ENCODE assay signal across 11 cellular contexts in genomic region chr2:212535963-212536362, GRCh38. TPM values are rescaled to one million over a fixed set of nuclear protein-coding genes. Genes with fewer than 3 reads are reported as not detected.
DNase-seq lines count a peak whose midpoint lies in the region; ATAC-seq and TF ChIP-seq lines count a peak whose summit lies in the region.
"Had no signal": no experiment of that assay in that cellular context is flagged by ENCODE, and none has a peak within 500 bp of the region (broad histone marks: within the 10 kb centered on the region; RNA-seq: fewer than 3 reads in every experiment).

No MANE protein-coding gene starts in this region.

- H3K4me1 Mint-ChIP-seq in chondrocyte (ENCODE audit: low read depth) (peaks cover 21% of the 10 kb centered on the region), mesothelial cell of epicardium (peaks cover 24% of the 10 kb centered on the region)
- peaks cover 15 to 26% of the 10 kb centered on the region in 2 donors for H3K4me1 Mint-ChIP-seq in stimulated activated naive B cell treated with anti-CD40 and anti-IgM and Interleukin-4, amounts not matched to agents 10 μg/mL and 1 μg/mL and 100 μg/mL, for 72 hours

- H3K36me3 Mint-ChIP-seq in chondrocyte (ENCODE audit: low read depth) (no peaks in the 10 kb centered on the region), mesothelial cell of epicardium (no peaks in the 10 kb centered on the region)
- H3K36me3 Mint-ChIP-seq in stimulated activated naive B cell treated with anti-CD40 and anti-IgM and Interleukin-4, amounts not matched to agents 10 μg/mL and 1 μg/mL and 100 μg/mL, for 72 hours = no peaks in the 10 kb centered on the region

- no peak for DNase-seq in cardiac muscle cell (ENCODE audit: low read depth in 1 of 2, low spot score in 1 of 2)
- no peak for DNase-seq in Right ventricle myocardium superior
- DNase-seq in chondrocyte (ENCODE audit: low spot score) = no peak
- DNase-seq in mesothelial cell of epicardium (ENCODE audit: low spot score in 2 of 2, unreplicated experiment in 2 of 2) = no peak
- DNase-seq in upper lobe of left lung = no peak
- DNase-seq in NCI-H1694 treated with DMSO at 0.1 percent for 48 hours (lab: John Stamatoyannopoulos, UW) = no peak
- DNase-seq in stimulated activated naive B cell treated with anti-CD40 and anti-IgM and Interleukin-4, amounts not matched to agents 10 μg/mL and 1 μg/mL and 100 μg/mL, for 72 hours = no peak
- DNase-seq: NCI-H2029 had no signal

- no peak overlapping the region for H3K27ac Mint-ChIP-seq in chondrocyte (ENCODE audit: unreplicated experiment)
- no peak overlapping the region for H3K27ac Mint-ChIP-seq in mesothelial cell of epicardium
- H3K27ac Mint-ChIP-seq in stimulated activated naive B cell treated with anti-CD40 and anti-IgM and Interleukin-4, amounts not matched to agents 10 μg/mL and 1 μg/mL and 100 μg/mL, for 72 hours = no peak overlapping the region

- H3K9me3 Mint-ChIP-seq in chondrocyte (ENCODE audit: low read depth) (no peaks in the 10 kb centered on the region), mesothelial cell of epicardium (no peaks in the 10 kb centered on the region)
- no peaks in the 10 kb centered on the region for H3K9me3 Mint-ChIP-seq in stimulated activated naive B cell treated with anti-CD40 and anti-IgM and Interleukin-4, amounts not matched to agents 10 μg/mL and 1 μg/mL and 100 μg/mL, for 72 hours

- no peak for TF ChIP-seq EP300 in upper lobe of left lung (IDR thresholded peaks at IDR 0.05)

- ATAC-seq in Right ventricle myocardium superior (ENCODE audit: poor library complexity) (no peak), upper lobe of left lung (ENCODE audit: low FRiP score in 2 of 2) (no peak), GM19328 (IDR thresholded peaks at IDR 0.05; ENCODE audit: unreplicated experiment) (no peak)
- ATAC-seq in stimulated activated naive B cell treated with anti-CD40 and anti-IgM and Interleukin-4, amounts not matched to agents 10 μg/mL and 1 μg/mL and 100 μg/mL, for 72 hours (replicated peaks) = no peak

- TF ChIP-seq CTCF in cardiac muscle cell (IDR thresholded peaks at IDR 0.05; ENCODE audit: low read depth, low read length) = no peak
- TF ChIP-seq CTCF in chondrocyte (IDR thresholded peaks at IDR 0.05) = no peak
- no peak for TF ChIP-seq CTCF in mesothelial cell of epicardium (IDR thresholded peaks at IDR 0.05; ENCODE audit: unreplicated experiment)
- no peak for TF ChIP-seq CTCF in upper lobe of left lung (IDR thresholded peaks at IDR 0.05)

- H3K4me1 ChIP-seq in cardiac muscle cell (ENCODE audit: low read depth) = peaks cover 44% of the 10 kb centered on the region
- peaks cover 7 to 35% (median 12%) of the 10 kb centered on the region in 4 donors for H3K4me1 ChIP-seq in upper lobe of left lung

- H3K36me3 ChIP-seq in cardiac muscle cell (no peaks in the 10 kb centered on the region), upper lobe of left lung (no peaks in the 10 kb centered on the region)
- H3K36me3 ChIP-seq: SJSA1, tibial nerve had no signal

- no peak overlapping the region for H3K27ac ChIP-seq in cardiac muscle cell
- no peak overlapping the region for H3K27ac ChIP-seq in upper lobe of left lung
- H3K27ac ChIP-seq: SJSA1, tibial nerve had no signal

- no peak for TF ChIP-seq POLR2A in upper lobe of left lung (IDR thresholded peaks at IDR 0.05)

- WGBS in upper lobe of left lung, 2 donors = 7 to 11% methylated on average over 12 of the region's 12 CpGs

- H3K27me3 ChIP-seq in cardiac muscle cell (peaks cover 20% of the 10 kb centered on the region), upper lobe of left lung (peaks cover 0 to 19% (median 12%) of the 10 kb centered on the region in 4 donors)

- H3K9me3 ChIP-seq in cardiac muscle cell (ENCODE audit: low read depth) (no peaks in the 10 kb centered on the region), upper lobe of left lung (no peaks in the 10 kb centered on the region)
- H3K9me3 ChIP-seq: SJSA1, tibial nerve had no signal

- intact Hi-C loops in Right ventricle myocardium superior (cut with DNase I) = loop anchor here (10.0 kb wide), 1 partner anchor 531 kb away; no protein-coding TSS in a partner anchor

- H3K4me3 Mint-ChIP-seq in chondrocyte (ENCODE audit: unreplicated experiment) (peak overlapping the region; percentile 87), mesothelial cell of epicardium (peak overlapping the region; percentile 80)
- no peak overlapping the region for H3K4me3 Mint-ChIP-seq in stimulated activated naive B cell treated with anti-CD40 and anti-IgM and Interleukin-4, amounts not matched to agents 10 μg/mL and 1 μg/mL and 100 μg/mL, for 72 hours

- peaks cover 16% of the 10 kb centered on the region for H3K27me3 Mint-ChIP-seq in chondrocyte (ENCODE audit: low read depth)
- peaks cover 46% of the 10 kb centered on the region for H3K27me3 Mint-ChIP-seq in mesothelial cell of epicardium (ENCODE audit: low read depth)
- peaks cover 38 to 62% of the 10 kb centered on the region in 2 donors for H3K27me3 Mint-ChIP-seq in stimulated activated naive B cell treated with anti-CD40 and anti-IgM and Interleukin-4, amounts not matched to agents 10 μg/mL and 1 μg/mL and 100 μg/mL, for 72 hours

- H3K4me3 ChIP-seq in cardiac muscle cell (peak overlapping the region; percentile 96), upper lobe of left lung (peak overlapping the region in 3 of 4 donors; percentile 59 to 68 (median 63))
- H3K4me3 ChIP-seq: SJSA1 had no signal

RNA-seq across cellular contexts. Expression of gene ERBB4, which starts 2.6 kb away (rescaled TPM):
- total RNA-seq in cardiac muscle cell (29.7 and 38.1 TPM in 2 replicates), Right ventricle myocardium superior (11.5 TPM), chondrocyte (0.77 to 4.1 TPM (median 1.3 TPM) in 3 replicates), mesothelial cell of epicardium (8.5 to 9.5 TPM (median 9.2 TPM) in 3 replicates), upper lobe of left lung (10 to 100 TPM in 3 of 6 donors, 1 to 10 TPM in 3; 3.3 to 24.2 (median 11.7) TPM)
- 42.1 and 54.6 TPM in 2 replicates for polyA plus RNA-seq in cardiac muscle cell

Comparison
In these comparisons a context has a peak if more than half of its experiments do, and no peak if none do; other contexts are left out.
1. H3K4me3 Mint-ChIP-seq: peak in chondrocyte (single experiment) and mesothelial cell of epicardium (single experiment); none in stimulated activated naive B cell treated with anti-CD40 and anti-IgM and Interleukin-4, amounts not matched to agents 10 μg/mL and 1 μg/mL and 100 μg/mL, for 72 hours (0 of 2).